ENCODE assay signal across 7 cellular contexts in genomic region chr1:120233661-120234018, GRCh38. TPM values are rescaled to one million over a fixed set of nuclear protein-coding genes. Genes with fewer than 3 reads are reported as not detected.
DNase-seq lines count a peak whose midpoint lies in the region; ATAC-seq, FAIRE-seq and TF ChIP-seq lines count a peak whose summit lies in the region.
"Not testable (repeated sequence)": the region's sequence is repeated elsewhere in the genome, so short reads cannot be mapped to it uniquely, and the experiment has no call there.

No MANE protein-coding gene starts in this region.

- H3K27me3 ChIP-seq in gastroesophageal sphincter, left lung, pancreas: not testable (repeated sequence)

- not testable (repeated sequence) for H3K27ac ChIP-seq in gastroesophageal sphincter, left lung, pancreas

- intact Hi-C loops in left cardiac atrium (cut with DNase I); left lung (cut with DNase I); pancreas (cut with DNase I): not testable (repeated sequence)

- H3K4me3 Mint-ChIP-seq in stimulated activated naive CD8-positive, alpha-beta T cell treated with anti-CD3 and anti-CD28 coated beads, Interleukin-15, amount 100 ng/mL, for 72 hours = not testable (repeated sequence)

- DNase-seq in left cardiac atrium; left lung; pancreas; stimulated activated naive CD8-positive, alpha-beta T cell treated with anti-CD3 and anti-CD28 coated beads, Interleukin-15, amount 100 ng/mL, for 72 hours: not testable (repeated sequence)

- not testable (repeated sequence) for H3K4me1 ChIP-seq in gastroesophageal sphincter, left lung, pancreas

- not testable (repeated sequence) for TF ChIP-seq EP300 in gastroesophageal sphincter (IDR thresholded peaks at IDR 0.05)

- H3K27ac Mint-ChIP-seq in stimulated activated naive CD8-positive, alpha-beta T cell treated with anti-CD3 and anti-CD28 coated beads, Interleukin-15, amount 100 ng/mL, for 72 hours = not testable (repeated sequence)

- WGBS in gastroesophageal sphincter (ENCODE audit: low coverage in 1 of 2), 2 donors = no CpG with 5 or more reads among the region's 2 CpGs
- 50% methylated on average over 1 of the region's 2 CpGs; no CpG with 5 or more reads in 1 of the 2 donors for WGBS in pancreas, 2 donors

- not testable (repeated sequence) for FAIRE-seq in pancreas (lab: Jason Lieb, UNC)

- H3K4me3 ChIP-seq in gastroesophageal sphincter, left lung, pancreas: not testable (repeated sequence)

- ATAC-seq in GM18868 (IDR thresholded peaks at IDR 0.05; ENCODE audit: unreplicated experiment) (peak; percentile 15), SK-N-SH treated with all-trans-retinoic acid at 6 μM for 48 hours (peak; percentile 31), gastroesophageal sphincter (peak; percentile 20), left cardiac atrium (peak; percentile 48 to 58), left lung (peak; percentile 39), pancreas (peak; percentile 30 to 61 (median 40))
- peak; percentile 9 for ATAC-seq in stimulated activated naive CD8-positive, alpha-beta T cell treated with anti-CD3 and anti-CD28 coated beads, Interleukin-15, amount 100 ng/mL, for 72 hours

- H3K36me3 ChIP-seq in gastroesophageal sphincter, left lung, pancreas: not testable (repeated sequence)

- H3K4me1 Mint-ChIP-seq in stimulated activated naive CD8-positive, alpha-beta T cell treated with anti-CD3 and anti-CD28 coated beads, Interleukin-15, amount 100 ng/mL, for 72 hours = not testable (repeated sequence)

- TF ChIP-seq CTCF in gastroesophageal sphincter (IDR thresholded peaks at IDR 0.05); left lung (IDR thresholded peaks at IDR 0.05); pancreas (IDR thresholded peaks at IDR 0.05): not testable (repeated sequence)

- TF ChIP-seq POLR2A in gastroesophageal sphincter (IDR thresholded peaks at IDR 0.05) = not testable (repeated sequence)

- not testable (repeated sequence) for H3K27me3 Mint-ChIP-seq in stimulated activated naive CD8-positive, alpha-beta T cell treated with anti-CD3 and anti-CD28 coated beads, Interleukin-15, amount 100 ng/mL, for 72 hours

- H3K9me3 Mint-ChIP-seq in stimulated activated naive CD8-positive, alpha-beta T cell treated with anti-CD3 and anti-CD28 coated beads, Interleukin-15, amount 100 ng/mL, for 72 hours = not testable (repeated sequence)

- not testable (repeated sequence) for H3K9me3 ChIP-seq in gastroesophageal sphincter, left lung, pancreas

RNA-seq across cellular contexts. Expression of gene SEC22B, which starts 57.3 kb away (rescaled TPM):
- 10 to 100 TPM; 25.4 to 38.8 (median 26.0) TPM for total RNA-seq in gastroesophageal sphincter
- total RNA-seq in left cardiac atrium = 10 to 100 TPM; 18.5 to 23.7 TPM
- total RNA-seq in left lung = 10 to 100 TPM; 35.8 to 36.1 TPM
- 10 to 100 TPM; 12.0 to 18.0 (median 15.2) TPM for total RNA-seq in pancreas
- 10 to 100 TPM; 11.6 to 17.8 TPM for polyA plus RNA-seq in pancreas
